ENCODE assay signal across 37 cellular contexts in the genomic region with DNA sequence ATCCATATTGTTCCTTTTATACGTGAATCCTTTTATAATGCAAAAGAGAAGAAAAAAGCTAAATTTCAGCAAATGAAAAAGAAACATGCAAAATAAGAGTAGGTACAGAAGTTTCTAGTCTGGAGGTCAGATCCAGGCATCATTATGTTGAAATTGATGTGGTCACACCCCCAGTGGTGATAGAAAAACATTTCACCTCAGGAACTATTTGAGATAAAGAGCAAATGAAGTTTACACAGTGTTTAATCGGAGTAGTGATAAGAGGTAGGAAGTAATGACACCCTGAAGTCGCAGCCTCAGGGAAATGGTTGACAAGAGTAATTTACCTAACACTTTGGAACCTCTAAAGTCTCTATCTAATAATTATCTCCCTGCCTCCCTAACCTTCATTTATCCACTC.
DNase-seq lines count a peak whose midpoint lies in the region; ATAC-seq, FAIRE-seq and TF ChIP-seq lines count a peak whose summit lies in the region.
"Had no signal": no experiment of that assay in that cellular context is flagged by ENCODE, and none has a peak within 500 bp of the region (broad histone marks: within the 10 kb centered on the region; RNA-seq: fewer than 3 reads in every experiment).

No MANE protein-coding gene starts in this region.

- POLR2A ChIA-PET in activated CD8-positive, alpha-beta T cell treated with anti-CD3 and anti-CD28 coated beads for 36 hours (lab: Charles Lee) = no interaction called here
- POLR2A ChIA-PET in activated CD8-positive, alpha-beta T cell treated with anti-CD3 and anti-CD28 coated beads, Interleukin-2, amount 10 ng/mL, durations not matched to agents 7 days and 5 days (lab: Charles Lee) = no interaction called here

- H3K9me3 Mint-ChIP-seq in activated CD8-positive, alpha-beta T cell treated with anti-CD3 and anti-CD28 coated beads for 36 hours = no peaks in the 10 kb centered on the region
- no peaks in the 10 kb centered on the region for H3K9me3 Mint-ChIP-seq in activated CD8-positive, alpha-beta T cell treated with anti-CD3 and anti-CD28 coated beads, Interleukin-2, amount 10 ng/mL, durations not matched to agents 7 days and 5 days (ENCODE audit: insufficient read depth)
- H3K9me3 Mint-ChIP-seq: activated CD4-positive, alpha-beta memory T cell treated with anti-CD3 and anti-CD28 coated beads, Interleukin-2, amount 10 ng/mL, durations not matched to agents 7 days and 5 days; brain; stimulated activated naive CD8-positive, alpha-beta T cell treated with anti-CD3 and anti-CD28 coated beads, Interleukin-15, Interleukin-2, amounts not matched to agents 100 ng/mL and 50 ng/mL, for 24 hours had no signal

- FAIRE-seq in D721Med (lab: Jason Lieb, UNC) = no peak
- FAIRE-seq: endothelial cell of umbilical vein, GM12878, H54, TTC549, urothelium cell line had no signal

- CTCF ChIA-PET in activated CD8-positive, alpha-beta T cell treated with anti-CD3 and anti-CD28 coated beads for 36 hours (lab: Charles Lee) = no interaction called here
- CTCF ChIA-PET in activated CD8-positive, alpha-beta T cell treated with anti-CD3 and anti-CD28 coated beads, Interleukin-2, amount 10 ng/mL, durations not matched to agents 7 days and 5 days (lab: Charles Lee) = no interaction called here

- TF ChIP-seq CTCF in activated CD8-positive, alpha-beta T cell treated with anti-CD3 and anti-CD28 coated beads for 36 hours (IDR thresholded peaks at IDR 0.05) = no peak
- TF ChIP-seq CTCF in retinal pigment epithelial cell (conservative IDR thresholded peaks at IDR 0.05; ENCODE audit: low read depth, low read length) (peak; percentile 7), upper lobe of right lung (IDR thresholded peaks at IDR 0.05) (no peak), D721Med (IDR thresholded peaks at IDR 0.05; ENCODE audit: insufficient read depth, missing control alignments) (no peak)

- no peaks in the 10 kb centered on the region for H3K9me3 ChIP-seq in upper lobe of right lung
- H3K9me3 ChIP-seq: gastroesophageal sphincter, testis had no signal

- no peaks in the 10 kb centered on the region for H3K27me3 Mint-ChIP-seq in activated CD8-positive, alpha-beta T cell treated with anti-CD3 and anti-CD28 coated beads for 36 hours
- H3K27me3 Mint-ChIP-seq in activated CD8-positive, alpha-beta T cell treated with anti-CD3 and anti-CD28 coated beads, Interleukin-2, amount 10 ng/mL, durations not matched to agents 7 days and 5 days (ENCODE audit: low read depth) = no peaks in the 10 kb centered on the region
- H3K27me3 Mint-ChIP-seq: activated CD4-positive, alpha-beta memory T cell treated with anti-CD3 and anti-CD28 coated beads, Interleukin-2, amount 10 ng/mL, durations not matched to agents 7 days and 5 days; activated T-helper 17 cell treated with anti-CD3 and anti-CD28 coated beads, Interleukin-2, amount 50 U/mL, for 72 hours; brain; naive B cell; stimulated activated naive CD8-positive, alpha-beta T cell treated with anti-CD3 and anti-CD28 coated beads, Interleukin-15, Interleukin-2, amounts not matched to agents 100 ng/mL and 50 ng/mL, for 24 hours; T-helper 17 cell had no signal

- intact Hi-C loops in activated CD8-positive, alpha-beta T cell treated with anti-CD3 and anti-CD28 coated beads for 36 hours (cut with micrococcal nuclease) = no loop called here
- intact Hi-C loops in upper lobe of right lung (cut with DNase I) = no loop called here

- no peaks in the 10 kb centered on the region for H3K36me3 ChIP-seq in upper lobe of right lung
- H3K36me3 ChIP-seq: gastroesophageal sphincter had no signal

- no peak overlapping the region for H3K27ac ChIP-seq in upper lobe of right lung
- H3K27ac ChIP-seq: gastroesophageal sphincter, HL-60, KMS-11, SK-N-MC, testis had no signal

- no peak overlapping the region for H3K27ac Mint-ChIP-seq in activated CD8-positive, alpha-beta T cell treated with anti-CD3 and anti-CD28 coated beads for 36 hours
- H3K27ac Mint-ChIP-seq in activated CD8-positive, alpha-beta T cell treated with anti-CD3 and anti-CD28 coated beads, Interleukin-2, amount 10 ng/mL, durations not matched to agents 7 days and 5 days = no peak overlapping the region
- H3K27ac Mint-ChIP-seq: activated CD4-positive, alpha-beta memory T cell treated with anti-CD3 and anti-CD28 coated beads, Interleukin-2, amount 10 ng/mL, durations not matched to agents 7 days and 5 days; activated T-helper 17 cell treated with anti-CD3 and anti-CD28 coated beads, Interleukin-2, amount 50 U/mL, for 72 hours; brain; naive B cell; stimulated activated naive CD8-positive, alpha-beta T cell treated with anti-CD3 and anti-CD28 coated beads, Interleukin-15, Interleukin-2, amounts not matched to agents 100 ng/mL and 50 ng/mL, for 24 hours; T-helper 17 cell had no signal

- no peaks in the 10 kb centered on the region for H3K27me3 ChIP-seq in upper lobe of right lung
- H3K27me3 ChIP-seq: gastroesophageal sphincter, testis had no signal

- no peaks in the 10 kb centered on the region for H3K4me1 ChIP-seq in upper lobe of right lung
- H3K4me1 ChIP-seq: gastroesophageal sphincter had no signal

- H3K36me3 Mint-ChIP-seq in activated CD8-positive, alpha-beta T cell treated with anti-CD3 and anti-CD28 coated beads for 36 hours (ENCODE audit: low read depth) = no peaks in the 10 kb centered on the region
- H3K36me3 Mint-ChIP-seq in activated CD8-positive, alpha-beta T cell treated with anti-CD3 and anti-CD28 coated beads, Interleukin-2, amount 10 ng/mL, durations not matched to agents 7 days and 5 days (ENCODE audit: low read depth) = peaks cover 2% of the 10 kb centered on the region
- H3K36me3 Mint-ChIP-seq: brain, naive B cell had no signal

- no peak overlapping the region for H3K4me3 Mint-ChIP-seq in activated CD8-positive, alpha-beta T cell treated with anti-CD3 and anti-CD28 coated beads for 36 hours
- no peak overlapping the region for H3K4me3 Mint-ChIP-seq in activated CD8-positive, alpha-beta T cell treated with anti-CD3 and anti-CD28 coated beads, Interleukin-2, amount 10 ng/mL, durations not matched to agents 7 days and 5 days
- H3K4me3 Mint-ChIP-seq: activated CD4-positive, alpha-beta memory T cell treated with anti-CD3 and anti-CD28 coated beads, Interleukin-2, amount 10 ng/mL, durations not matched to agents 7 days and 5 days; activated naive CD4-positive, alpha-beta T cell treated with anti-CD3 and anti-CD28 coated beads, Interleukin-2, amount 10 ng/mL, durations not matched to agents 7 days and 5 days; activated T-helper 17 cell treated with anti-CD3 and anti-CD28 coated beads, Interleukin-2, amount 50 U/mL, for 72 hours; brain; naive B cell; stimulated activated naive CD8-positive, alpha-beta T cell treated with anti-CD3 and anti-CD28 coated beads, Interleukin-15, Interleukin-2, amounts not matched to agents 100 ng/mL and 50 ng/mL, for 24 hours; T-helper 17 cell had no signal

- DNase-seq in DMS 273 (lab: John Stamatoyannopoulos, UW; ENCODE audit: unreplicated experiment) = peak; percentile 11
- no peak for DNase-seq in DMS 273 treated with DMSO at 0.1 percent for 48 hours (lab: John Stamatoyannopoulos, UW)
- DNase-seq in activated CD8-positive, alpha-beta T cell treated with anti-CD3 and anti-CD28 coated beads for 36 hours = no peak
- DNase-seq in activated CD8-positive, alpha-beta T cell treated with anti-CD3 and anti-CD28 coated beads, Interleukin-2, amount 10 ng/mL, durations not matched to agents 7 days and 5 days = no peak
- peak; percentile 91 for DNase-seq in NCI-H748 treated with DMSO at 0.1 percent for 48 hours (lab: John Stamatoyannopoulos, UW)
- DNase-seq in retinal pigment epithelial cell (ENCODE audit: low read depth) = no peak
- DNase-seq in upper lobe of right lung = no peak
- no peak for DNase-seq in D721Med (ENCODE audit: insufficient read length, low spot score)
- DNase-seq: 8988T; activated CD4-positive, alpha-beta memory T cell treated with anti-CD3 and anti-CD28 coated beads, Interleukin-2, amount 10 ng/mL, durations not matched to agents 7 days and 5 days; activated naive CD4-positive, alpha-beta T cell treated with anti-CD3 and anti-CD28 coated beads, Interleukin-2, amount 10 ng/mL, durations not matched to agents 7 days and 5 days; amniotic stem cell; C1 segment of cervical spinal cord; cerebellar nuclear complex; midbrain; naive B cell; NCI-H2107; NK-92 treated with Interleukin-12 subunit alpha and Interleukin-12 subunit beta, amount 100 ng/mL, for 24 hours; PC-3; right cardiac atrium; stimulated activated CD8-positive, alpha-beta memory T cell treated with anti-CD3 and anti-CD28 coated beads, Interleukin-4, amount 100 ng/mL, for 48 hours; T-helper 17 cell; testis had no signal

- H3K4me3 ChIP-seq in retinal pigment epithelial cell (ENCODE audit: low read length) (no peak overlapping the region), upper lobe of right lung (no peak overlapping the region)
- H3K4me3 ChIP-seq: gastroesophageal sphincter, GM12878, SK-N-MC, smooth muscle cell, testis had no signal

- ATAC-seq in activated CD8-positive, alpha-beta T cell treated with anti-CD3 and anti-CD28 coated beads for 36 hours = peak; percentile 37
- no peak for ATAC-seq in activated CD8-positive, alpha-beta T cell treated with anti-CD3 and anti-CD28 coated beads, Interleukin-2, amount 10 ng/mL, durations not matched to agents 7 days and 5 days
- ATAC-seq in upper lobe of right lung = no peak
- ATAC-seq: activated CD4-positive, CD25-positive, alpha-beta regulatory T cell treated with anti-CD3 and anti-CD28 coated beads, Interleukin-2, amount 50 U/mL, for 24 hours; activated T-helper 17 cell treated with anti-CD3 and anti-CD28 coated beads, Interleukin-2, amount 50 U/mL, for 72 hours; gastroesophageal sphincter; GM12878; PC-3; right cardiac atrium; T-helper 17 cell had no signal

- peaks cover 20% of the 10 kb centered on the region for H3K4me1 Mint-ChIP-seq in activated CD8-positive, alpha-beta T cell treated with anti-CD3 and anti-CD28 coated beads for 36 hours (ENCODE audit: low read depth)
- H3K4me1 Mint-ChIP-seq in activated CD8-positive, alpha-beta T cell treated with anti-CD3 and anti-CD28 coated beads, Interleukin-2, amount 10 ng/mL, durations not matched to agents 7 days and 5 days (ENCODE audit: low read depth) = peaks cover 22% of the 10 kb centered on the region
- H3K4me1 Mint-ChIP-seq: activated T-helper 17 cell treated with anti-CD3 and anti-CD28 coated beads, Interleukin-2, amount 50 U/mL, for 72 hours; brain; naive B cell; T-helper 17 cell had no signal

Comparison
In these comparisons a context has a peak if more than half of its experiments do, and no peak if none do; other contexts are left out.
1. DNase-seq: peak in DMS 273 (single experiment) and NCI-H748 treated with DMSO at 0.1 percent for 48 hours (single experiment); none in DMS 273 treated with DMSO at 0.1 percent for 48 hours (single experiment), activated CD8-positive, alpha-beta T cell treated with anti-CD3 and anti-CD28 coated beads for 36 hours (single experiment), activated CD8-positive, alpha-beta T cell treated with anti-CD3 and anti-CD28 coated beads, Interleukin-2, amount 10 ng/mL, durations not matched to agents 7 days and 5 days (single experiment), retinal pigment epithelial cell (single experiment), upper lobe of right lung (single experiment) and D721Med (single experiment).